ENCODE assay signal across 17 cellular contexts in genomic region chr2:197171582-197171981, GRCh38.
"Had no signal": no experiment of that assay in that cellular context is flagged by ENCODE, and none has a peak within 500 bp of the region (broad histone marks: within the 10 kb centered on the region; RNA-seq: fewer than 3 reads in every experiment).

No MANE protein-coding gene starts in this region.

- H3K4me1 ChIP-seq: right atrium auricular region had no signal

- H3K27ac ChIP-seq: adrenal gland, cardiac muscle cell, esophagus squamous epithelium, left lung, right atrium auricular region had no signal

- DNase-seq: activated CD4-positive, alpha-beta memory T cell treated with anti-CD3 and anti-CD28 coated beads for 36 hours; activated CD4-positive, alpha-beta T cell treated with anti-CD3 and anti-CD28 coated beads for 1 hour; activated gamma-delta T cell treated with Interleukin-2 at 50 U/mL for 16 hours; activated T-cell treated with anti-CD3 and anti-CD28 coated beads, Interleukin-2, amount 50 U/mL, for 48 hours; adrenal gland; esophagus squamous epithelium; hippocampal formation; left lung; mammary epithelial cell; mucosa of descending colon; stimulated activated CD4-positive, alpha-beta T cell treated with anti-CD3 and anti-CD28 coated beads, Interleukin-2, amount 100 ng/mL, for 48 hours; stimulated activated naive CD4-positive, alpha-beta T cell; T1000; trophoblast cell had no signal

- H3K9me3 Mint-ChIP-seq: activated CD4-positive, alpha-beta memory T cell treated with anti-CD3 and anti-CD28 coated beads for 36 hours had no signal

- H3K4me3 ChIP-seq: adrenal gland, cardiac muscle cell, esophagus squamous epithelium, left lung, mucosa of descending colon, right atrium auricular region had no signal

- H3K27me3 ChIP-seq: adrenal gland, cardiac muscle cell, esophagus squamous epithelium, left lung, right atrium auricular region had no signal

- H3K27ac Mint-ChIP-seq: activated CD4-positive, alpha-beta memory T cell treated with anti-CD3 and anti-CD28 coated beads for 36 hours; progenitor cell of endocrine pancreas had no signal

- H3K9me3 ChIP-seq: adrenal gland, esophagus squamous epithelium, left lung, mucosa of descending colon, right atrium auricular region had no signal

- H3K27me3 Mint-ChIP-seq: activated CD4-positive, alpha-beta memory T cell treated with anti-CD3 and anti-CD28 coated beads for 36 hours; progenitor cell of endocrine pancreas had no signal

- H3K36me3 ChIP-seq: adrenal gland, cardiac muscle cell, esophagus squamous epithelium, left lung, right atrium auricular region had no signal

- ATAC-seq: left lung, mucosa of descending colon had no signal

- H3K4me3 Mint-ChIP-seq: activated CD4-positive, alpha-beta memory T cell treated with anti-CD3 and anti-CD28 coated beads for 36 hours had no signal
